27 cellular contexts compared by ENCODE assay signal in the genomic region with DNA sequence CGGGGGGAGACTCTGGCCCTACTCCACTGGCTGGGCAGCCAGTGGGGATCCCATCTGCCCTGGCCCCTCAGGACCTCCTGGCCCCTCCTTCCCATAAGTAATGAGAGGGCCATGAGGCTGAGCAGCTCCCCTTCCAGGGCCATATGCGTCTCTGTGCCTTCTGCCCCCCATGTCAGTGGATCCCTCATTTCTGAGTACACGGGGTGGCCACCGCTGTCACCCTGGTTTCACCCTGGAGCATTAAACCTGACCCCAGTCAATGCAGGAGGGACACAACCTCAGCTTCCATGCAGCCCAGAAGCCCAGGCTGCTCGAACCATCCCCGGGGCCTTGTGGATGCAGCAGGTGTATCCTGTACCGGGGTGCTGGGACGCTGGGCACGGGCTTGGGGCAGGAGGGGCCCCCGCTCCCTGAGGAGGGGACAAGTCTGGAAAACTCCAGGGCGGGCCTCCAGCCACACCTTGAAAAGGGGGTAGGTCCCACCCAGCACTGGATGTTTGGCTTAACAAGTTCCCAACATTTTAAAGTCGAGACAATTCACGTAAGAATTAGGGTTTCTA. TPM values are rescaled to one million over a fixed set of nuclear protein-coding genes. Genes with fewer than 3 reads are reported as not detected.
DNase-seq lines count a peak whose midpoint lies in the region; ATAC-seq, FAIRE-seq and TF ChIP-seq lines count a peak whose summit lies in the region.
"Had no signal": no experiment of that assay in that cellular context is flagged by ENCODE, and none has a peak within 500 bp of the region (broad histone marks: within the 10 kb centered on the region; RNA-seq: fewer than 3 reads in every experiment).

No MANE protein-coding gene starts in this region.

- no peak overlapping the region for H3K27ac ChIP-seq in right atrium auricular region
- no peak overlapping the region for H3K27ac ChIP-seq in RWPE2 (ENCODE audit: poor library complexity, severe bottlenecking)
- no peak overlapping the region for H3K27ac ChIP-seq in kidney (ENCODE audit: low read depth in 2 of 2, low read length in 2 of 2)
- H3K27ac ChIP-seq in spleen = no peak overlapping the region
- H3K27ac ChIP-seq: HL-60, Peyer's patch, SJSA1 had no signal

- no peaks in the 10 kb centered on the region for H3K9me3 ChIP-seq in right atrium auricular region
- H3K9me3 ChIP-seq in RWPE2 (ENCODE audit: severe bottlenecking) = no peaks in the 10 kb centered on the region
- no peaks in the 10 kb centered on the region for H3K9me3 ChIP-seq in kidney (ENCODE audit: control insufficient read depth in 1 of 2, low read length in 2 of 2)
- no peaks in the 10 kb centered on the region for H3K9me3 ChIP-seq in spleen
- H3K9me3 ChIP-seq: Peyer's patch, SJSA1 had no signal

- DNase-seq in Right ventricle myocardium inferior (ENCODE audit: missing footprints) (peak; percentile 25), right atrium auricular region (ENCODE audit: low spot score) (no peak), RWPE2 (ENCODE audit: low spot score) (peak; percentile 49), kidney (peak; percentile 58), spleen (peak; percentile 63), NCI-H748 (lab: John Stamatoyannopoulos, UW; ENCODE audit: unreplicated experiment) (no peak), DMS79 treated with DMSO at 0.1 percent for 48 hours (lab: John Stamatoyannopoulos, UW) (no peak)
- DNase-seq: AML-193; CD4-positive, CD25-positive, alpha-beta regulatory T cell; DMS79; KG1; NCI-H1092; NCI-H1436; NCI-H1930; NCI-H226; NCI-H524; NCI-H82; Peyer's patch had no signal

- H3K4me3 ChIP-seq in right atrium auricular region = no peak overlapping the region
- H3K4me3 ChIP-seq in RWPE2 (ENCODE audit: severe bottlenecking) = no peak overlapping the region
- H3K4me3 ChIP-seq in kidney (ENCODE audit: low read length in 2 of 2) = no peak overlapping the region
- no peak overlapping the region for H3K4me3 ChIP-seq in spleen
- H3K4me3 ChIP-seq: GM23338, HAP-1, Peyer's patch, SJSA1 had no signal

- FAIRE-seq in kidney (lab: Jason Lieb, UNC) = no peak

- H3K4me1 ChIP-seq in right atrium auricular region = no peaks in the 10 kb centered on the region
- H3K4me1 ChIP-seq in RWPE2 (ENCODE audit: insufficient read depth, poor library complexity, severe bottlenecking) = no peaks in the 10 kb centered on the region
- H3K4me1 ChIP-seq in kidney (ENCODE audit: control insufficient read depth in 1 of 2, insufficient read depth in 1 of 2, low read depth in 1 of 2, low read length in 2 of 2) = no peaks in the 10 kb centered on the region
- no peaks in the 10 kb centered on the region for H3K4me1 ChIP-seq in spleen
- H3K4me1 ChIP-seq: HAP-1, Peyer's patch, SJSA1 had no signal

- TF ChIP-seq CTCF in right atrium auricular region (IDR thresholded peaks at IDR 0.05) (no peak), RWPE2 (IDR thresholded peaks at IDR 0.05; ENCODE audit: poor library complexity, severe bottlenecking) (no peak), kidney (IDR thresholded peaks at IDR 0.05; ENCODE audit: borderline replicate concordance, extremely low read depth, insufficient read depth) (no peak), spleen (IDR thresholded peaks at IDR 0.05 in 8 of 11, conservative IDR thresholded peaks at IDR 0.05 in 3 of 11) (no peak)

- H3K27me3 ChIP-seq in right atrium auricular region = no peaks in the 10 kb centered on the region
- H3K27me3 ChIP-seq in RWPE2 (ENCODE audit: insufficient read depth, poor library complexity, severe bottlenecking) = peaks cover 7% of the 10 kb centered on the region
- H3K27me3 ChIP-seq in spleen (replicated peaks in 1 of 7) = peaks cover 0 to 61% (median 17%) of the 10 kb centered on the region in 7 donors
- H3K27me3 ChIP-seq: SJSA1 had no signal

- WGBS in spleen, 5 donors = 84 to 93% (median 88%) methylated on average over 7 to 13 of the region's 13 CpGs

- intact Hi-C loops in Right ventricle myocardium inferior (cut with DNase I) (no loop called here), kidney (cut with DNase I) (no loop called here), spleen (cut with DNase I; ENCODE audit: low total_unique reads) (no loop called here)

- H3K9ac ChIP-seq in kidney (ENCODE audit: low read length in 2 of 2) = no peak overlapping the region

- no peak for TF ChIP-seq POLR2A in spleen (IDR thresholded peaks at IDR 0.05)

- ATAC-seq in Right ventricle myocardium inferior (no peak), RWPE2 (ENCODE audit: low read depth) (no peak), GM19328 (IDR thresholded peaks at IDR 0.05; ENCODE audit: unreplicated experiment) (no peak)
- ATAC-seq: GM23338 had no signal

- H3K36me3 ChIP-seq in right atrium auricular region = no peaks in the 10 kb centered on the region
- H3K36me3 ChIP-seq in RWPE2 (ENCODE audit: low read depth) = no peaks in the 10 kb centered on the region
- no peaks in the 10 kb centered on the region for H3K36me3 ChIP-seq in kidney (ENCODE audit: control insufficient read depth in 1 of 2, insufficient read depth in 2 of 2, low read length in 2 of 2)
- H3K36me3 ChIP-seq in spleen = no peaks in the 10 kb centered on the region
- H3K36me3 ChIP-seq: HAP-1, Peyer's patch, SJSA1 had no signal

RNA-seq across cellular contexts. Expression of gene ATP5ME, which starts 24.2 kb away (rescaled TPM):
- 1,162 TPM for total RNA-seq in Right ventricle myocardium inferior
- total RNA-seq in right atrium auricular region = 100 to 1,000 TPM in 1 of 2 donors, 10 to 100 TPM in 1; 85.1 to 265 TPM
- total RNA-seq in kidney = 248 TPM
- polyA plus RNA-seq in kidney (ENCODE audit: insufficient read depth, low read depth, low replicate concordance) = 1,928 TPM
- total RNA-seq in spleen = 100 to 1,000 TPM in 4 of 7 donors, 10 to 100 TPM in 3; 51.7 to 187 (median 160) TPM
- 100 to 1,000 TPM; 444 to 497 (median 461) TPM for polyA plus RNA-seq in spleen

RNA-seq across cellular contexts. Expression of gene PDE6B, which starts 24.5 kb away (rescaled TPM):
- 1.7 TPM for total RNA-seq in Right ventricle myocardium inferior
- 1 to 10 TPM; 2.3 to 4.6 TPM for total RNA-seq in right atrium auricular region
- total RNA-seq in kidney = 10.7 TPM
- 10.8 TPM for polyA plus RNA-seq in kidney (ENCODE audit: insufficient read depth, low read depth, low replicate concordance)
- 10 to 100 TPM in 6 of 7 donors, 1 to 10 TPM in 1; 10.0 to 19.8 (median 15.8) TPM for total RNA-seq in spleen
- 1 to 10 TPM; 4.4 to 7.7 (median 6.1) TPM for polyA plus RNA-seq in spleen
- total RNA-seq: A172, HT-29, OCI-LY7, SJSA1 had no signal

RNA-seq across cellular contexts. Expression of gene MYL5, which starts 24.5 kb away (rescaled TPM):
- 3.9 TPM for total RNA-seq in Right ventricle myocardium inferior
- total RNA-seq in right atrium auricular region = 1 to 10 TPM; 3.2 to 3.6 TPM
- total RNA-seq in kidney = 17.9 TPM
- polyA plus RNA-seq in kidney (ENCODE audit: insufficient read depth, low read depth, low replicate concordance) = 29.6 TPM
- total RNA-seq in spleen = 10 to 100 TPM in 6 of 7 donors, 1 to 10 TPM in 1; 9.2 to 28.2 (median 14.6) TPM
- polyA plus RNA-seq in spleen = 10 to 100 TPM; 18.9 to 32.6 (median 20.0) TPM

RNA-seq across cellular contexts. Expression of gene SLC49A3, which starts 39.1 kb away (rescaled TPM):
- total RNA-seq in Right ventricle myocardium inferior (17.3 TPM), right atrium auricular region (10 to 100 TPM in 1 of 2 donors, 1 to 10 TPM in 1; 10.0 to 12.0 TPM), kidney (18.2 TPM), spleen (10 to 100 TPM; 11.2 to 28.8 (median 21.2) TPM)
- polyA plus RNA-seq in kidney (ENCODE audit: insufficient read depth, low read depth, low replicate concordance) (12.6 TPM), spleen (10 to 100 TPM in 2 of 3 donors, 1 to 10 TPM in 1; 5.6 to 19.3 (median 11.7) TPM)
- total RNA-seq: OCI-LY7, SJSA1 had no signal
- polyA plus RNA-seq: AG04450 had no signal

RNA-seq across cellular contexts. Expression of gene PCGF3, which starts 55.8 kb away (rescaled TPM):
- total RNA-seq in Right ventricle myocardium inferior (21.7 TPM), right atrium auricular region (10 to 100 TPM; 17.9 to 22.6 TPM), kidney (59.6 TPM), spleen (100 to 1,000 TPM in 1 of 7 donors, 10 to 100 TPM in 6; 52.0 to 102 (median 80.3) TPM)
- polyA plus RNA-seq in kidney (ENCODE audit: insufficient read depth, low read depth, low replicate concordance) (21.7 TPM), spleen (10 to 100 TPM; 29.7 to 84.2 (median 53.3) TPM)

Comparison
In these comparisons a context has a peak if more than half of its experiments do, and no peak if none do; other contexts are left out.
1. DNase-seq: peak in Right ventricle myocardium inferior (single experiment), RWPE2 (single experiment), kidney (single experiment) and spleen (single experiment); none in right atrium auricular region (single experiment), NCI-H748 (single experiment) and DMS79 treated with DMSO at 0.1 percent for 48 hours (single experiment).